Comparison of ENCODE assay signal across 22 cellular contexts in genomic region chr1:91770675-91771074, GRCh38.
"Had no signal": no experiment of that assay in that cellular context is flagged by ENCODE, and none has a peak within 500 bp of the region (broad histone marks: within the 10 kb centered on the region; RNA-seq: fewer than 3 reads in every experiment).

No MANE protein-coding gene starts in this region.

- DNase-seq: central memory CD4-positive, alpha-beta T cell; effector CD8-positive, alpha-beta T cell; foreskin fibroblast; head of caudate nucleus; hippocampal formation; left colon; left ventricle myocardium superior; mucosa of descending colon; naive thymus-derived CD8-positive, alpha-beta T cell; psoas muscle; sigmoid colon; stimulated activated CD4-positive, alpha-beta T cell treated with anti-CD3 and anti-CD28 coated beads, Interleukin-2, amount 100 ng/mL, for 24 hours; stimulated activated naive CD4-positive, alpha-beta T cell; stomach; trophoblast cell had no signal

- H3K9me3 ChIP-seq: mucosa of descending colon, neutrophil, psoas muscle, sigmoid colon, stomach had no signal

- FAIRE-seq: endometrium, urothelium cell line had no signal

- H3K27me3 Mint-ChIP-seq: naive thymus-derived CD8-positive, alpha-beta T cell had no signal

- H3K27me3 ChIP-seq: neutrophil, sigmoid colon, stomach had no signal

- H3K36me3 ChIP-seq: neutrophil, sigmoid colon had no signal

- H3K4me3 Mint-ChIP-seq: naive thymus-derived CD8-positive, alpha-beta T cell had no signal

- H3K4me3 ChIP-seq: coronary artery, lung, mucosa of descending colon, psoas muscle, sigmoid colon, skin epidermis, stomach had no signal

- ATAC-seq: esophagus mucosa; left colon; left ventricle myocardium superior; mucosa of descending colon; naive thymus-derived CD8-positive, alpha-beta T cell; psoas muscle had no signal

- H3K27ac ChIP-seq: coronary artery, neutrophil, psoas muscle, stomach had no signal
